1 cellular context compared by ENCODE assay signal in the genomic region with DNA sequence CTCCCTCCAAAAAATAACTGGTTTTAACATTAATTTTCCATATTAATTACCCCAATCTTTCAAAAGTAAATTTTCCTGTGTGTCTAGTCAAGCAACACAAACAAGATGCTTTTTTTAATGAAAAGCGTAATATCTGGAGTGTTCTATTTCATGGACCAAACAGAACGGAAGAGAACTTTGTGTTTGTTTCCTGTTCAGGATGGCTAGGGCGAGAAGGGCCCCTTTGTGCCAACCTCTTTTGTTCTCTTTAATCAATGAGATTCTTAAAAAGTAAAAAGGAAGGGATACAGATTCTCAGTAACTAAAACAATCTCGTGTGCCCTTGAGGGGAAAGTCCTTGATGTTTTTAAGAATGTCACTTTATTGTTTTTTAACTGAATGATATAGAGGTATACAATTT.
TF ChIP-seq lines count a peak whose summit lies in the region.

No MANE protein-coding gene starts in this region.

TF ChIP-seq in IMR-90, 13 proteins besides CTCF, POLR2A, EP300 and RAD21 (continued from another document):
- TF ChIP-seq, protein P1, sequence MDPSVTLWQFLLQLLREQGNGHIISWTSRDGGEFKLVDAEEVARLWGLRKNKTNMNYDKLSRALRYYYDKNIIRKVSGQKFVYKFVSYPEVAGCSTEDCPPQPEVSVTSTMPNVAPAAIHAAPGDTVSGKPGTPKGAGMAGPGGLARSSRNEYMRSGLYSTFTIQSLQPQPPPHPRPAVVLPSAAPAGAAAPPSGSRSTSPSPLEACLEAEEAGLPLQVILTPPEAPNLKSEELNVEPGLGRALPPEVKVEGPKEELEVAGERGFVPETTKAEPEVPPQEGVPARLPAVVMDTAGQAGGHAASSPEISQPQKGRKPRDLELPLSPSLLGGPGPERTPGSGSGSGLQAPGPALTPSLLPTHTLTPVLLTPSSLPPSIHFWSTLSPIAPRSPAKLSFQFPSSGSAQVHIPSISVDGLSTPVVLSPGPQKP (IDR thresholded peaks at IDR 0.05; ENCODE audit: borderline replicate concordance, low read depth, low read length): no peak
- TF ChIP-seq MAZ (IDR thresholded peaks at IDR 0.05; ENCODE audit: borderline replicate concordance, low read depth, low read length) (no peak), FOS (IDR thresholded peaks at IDR 0.05; ENCODE audit: low read depth, low read length) (no peak), NFE2L2 (IDR thresholded peaks at IDR 0.05; ENCODE audit: low read depth, low read length) (no peak)
